Comparison of ENCODE assay signal across 2 cellular contexts in genomic region chr19:49981603-49982593, GRCh38.
A peak's percentile ranks its signal among the peaks of the same experiment; 100 is the strongest.
TF ChIP-seq lines count a peak whose summit lies in the region.

No MANE protein-coding gene starts in this region.

TF ChIP-seq in HEK293, 187 proteins besides CTCF, POLR2A, EP300 and RAD21:
- TF ChIP-seq ZNF23 (tag by site-specific recombination; IDR thresholded peaks at IDR 0.05; ENCODE audit: borderline replicate concordance) (no peak), GLI4 (tag by site-specific recombination; IDR thresholded peaks at IDR 0.05) (no peak), ZNF266 (tag by site-specific recombination; IDR thresholded peaks at IDR 0.05; ENCODE audit: low read depth) (peak; percentile 77), ZNF223 (tag by site-specific recombination; IDR thresholded peaks at IDR 0.05) (no peak), ZBTB49 (tag by site-specific recombination; IDR thresholded peaks at IDR 0.05; ENCODE audit: low read depth) (no peak)
- TF ChIP-seq, protein P1, sequence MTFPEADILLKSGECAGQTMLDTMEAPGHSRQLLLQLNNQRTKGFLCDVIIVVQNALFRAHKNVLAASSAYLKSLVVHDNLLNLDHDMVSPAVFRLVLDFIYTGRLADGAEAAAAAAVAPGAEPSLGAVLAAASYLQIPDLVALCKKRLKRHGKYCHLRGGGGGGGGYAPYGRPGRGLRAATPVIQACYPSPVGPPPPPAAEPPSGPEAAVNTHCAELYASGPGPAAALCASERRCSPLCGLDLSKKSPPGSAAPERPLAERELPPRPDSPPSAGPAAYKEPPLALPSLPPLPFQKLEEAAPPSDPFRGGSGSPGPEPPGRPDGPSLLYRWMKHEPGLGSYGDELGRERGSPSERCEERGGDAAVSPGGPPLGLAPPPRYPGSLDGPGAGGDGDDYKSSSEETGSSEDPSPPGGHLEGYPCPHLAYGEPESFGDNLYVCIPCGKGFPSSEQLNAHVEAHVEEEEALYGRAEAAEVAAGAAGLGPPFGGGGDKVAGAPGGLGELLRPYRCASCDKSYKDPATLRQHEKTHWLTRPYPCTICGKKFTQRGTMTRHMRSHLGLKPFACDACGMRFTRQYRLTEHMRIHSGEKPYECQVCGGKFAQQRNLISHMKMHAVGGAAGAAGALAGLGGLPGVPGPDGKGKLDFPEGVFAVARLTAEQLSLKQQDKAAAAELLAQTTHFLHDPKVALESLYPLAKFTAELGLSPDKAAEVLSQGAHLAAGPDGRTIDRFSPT (tag by site-specific recombination; IDR thresholded peaks at IDR 0.05) = no peak
TF ChIP-seq in HEK293: peak in this region for 1.

TF ChIP-seq in SK-N-SH, 30 proteins besides CTCF, POLR2A, EP300 and RAD21:
- no peak for TF ChIP-seq ELF1 (IDR thresholded peaks at IDR 0.05)
